19 cellular contexts compared by ENCODE assay signal in the genomic region with DNA sequence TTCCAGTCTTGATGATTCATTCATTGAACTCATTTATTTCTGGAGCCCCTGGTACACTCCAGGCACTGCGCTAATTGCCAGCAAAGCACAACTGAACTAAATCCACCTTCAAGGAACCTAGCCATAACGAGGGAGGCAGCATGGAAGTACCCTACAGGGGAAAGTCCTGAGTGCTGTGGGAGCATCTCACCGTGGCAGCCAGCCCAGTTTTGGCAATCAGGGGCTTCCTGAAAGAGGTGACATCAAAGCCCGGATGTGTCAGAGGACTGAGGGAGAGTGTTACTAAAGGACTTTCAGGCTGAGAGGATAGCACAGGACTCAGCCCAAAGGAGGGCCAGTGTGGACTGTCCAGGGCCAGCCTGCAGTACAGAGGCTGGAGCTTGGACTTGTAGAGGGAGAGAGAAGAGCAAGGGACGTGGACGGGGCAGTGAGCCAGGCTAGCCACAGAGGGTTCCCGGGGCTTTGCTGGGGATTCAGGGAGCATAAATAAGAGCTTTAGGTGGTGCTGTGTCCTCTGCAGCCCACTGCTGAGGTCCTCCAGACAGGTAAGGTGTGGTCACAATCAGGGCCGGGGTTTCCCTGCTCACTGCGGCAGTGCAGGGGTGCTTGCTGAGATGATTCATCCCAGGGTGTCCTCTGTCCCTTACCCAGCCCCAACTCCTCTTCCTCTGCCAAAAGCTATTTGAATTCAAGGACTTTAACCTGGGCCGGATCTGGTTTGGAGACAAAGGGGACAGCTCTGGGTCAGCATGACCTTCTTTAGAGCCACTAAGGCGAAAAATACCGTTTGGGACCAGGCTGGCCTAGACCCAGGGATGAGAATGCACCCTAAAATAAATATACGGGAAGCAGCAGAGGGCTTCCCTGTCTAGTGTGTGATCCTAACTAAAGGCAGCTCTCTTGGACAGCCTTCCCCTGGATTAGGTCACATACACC.
DNase-seq lines count a peak whose midpoint lies in the region; ATAC-seq, FAIRE-seq and TF ChIP-seq lines count a peak whose summit lies in the region.
"Had no signal": no experiment of that assay in that cellular context is flagged by ENCODE, and none has a peak within 500 bp of the region (broad histone marks: within the 10 kb centered on the region; RNA-seq: fewer than 3 reads in every experiment).

No MANE protein-coding gene starts in this region.

- ATAC-seq in HG03442 (IDR thresholded peaks at IDR 0.05; ENCODE audit: unreplicated experiment) = peak; percentile 50
- peak; percentile 46 to 64 (median 60) for ATAC-seq in psoas muscle
- ATAC-seq in HG03521 (IDR thresholded peaks at IDR 0.05; ENCODE audit: unreplicated experiment) = no peak
- ATAC-seq in GM21723 (IDR thresholded peaks at IDR 0.05; ENCODE audit: unreplicated experiment) = no peak
- ATAC-seq in HG03159 (IDR thresholded peaks at IDR 0.05; ENCODE audit: unreplicated experiment) = no peak
- ATAC-seq: activated CD4-positive, CD25-positive, alpha-beta regulatory T cell treated with anti-CD3 and anti-CD28 coated beads, Interleukin-2, amount 50 U/mL, for 24 hours; upper lobe of right lung had no signal

- no peak for FAIRE-seq in kidney (lab: Jason Lieb, UNC)

- no peak overlapping the region for H3K9ac ChIP-seq in kidney (ENCODE audit: low read length in 2 of 2)
- H3K9ac ChIP-seq: GM23248 had no signal

- H3K4me3 ChIP-seq in right atrium auricular region (no peak overlapping the region), psoas muscle (no peak overlapping the region), kidney (ENCODE audit: low read length in 2 of 2) (no peak overlapping the region)
- H3K4me3 ChIP-seq: GM23248, upper lobe of right lung had no signal

- intact Hi-C loops in psoas muscle (cut with DNase I) = no loop called here
- intact Hi-C loops in kidney (cut with DNase I) = no loop called here

- H3K4me1 ChIP-seq in right atrium auricular region (peaks cover 0 to 85% of the 10 kb centered on the region in 2 donors), psoas muscle (peaks cover 69% of the 10 kb centered on the region), kidney (ENCODE audit: control insufficient read depth in 1 of 2, insufficient read depth in 1 of 2, low read depth in 1 of 2, low read length in 2 of 2) (peaks cover 7 to 11% of the 10 kb centered on the region in 2 donors)

- H3K27me3 ChIP-seq in right atrium auricular region (no peaks in the 10 kb centered on the region), psoas muscle (ENCODE audit: insufficient read depth in 3 of 3, low read length in 2 of 3) (no peaks in the 10 kb centered on the region)
- H3K27me3 ChIP-seq: upper lobe of right lung had no signal

- no peak for TF ChIP-seq CTCF in right atrium auricular region (IDR thresholded peaks at IDR 0.05)
- no peak for TF ChIP-seq CTCF in psoas muscle (IDR thresholded peaks at IDR 0.05)
- TF ChIP-seq CTCF in kidney (IDR thresholded peaks at IDR 0.05; ENCODE audit: borderline replicate concordance, extremely low read depth, insufficient read depth) = no peak

- H3K9me3 ChIP-seq in right atrium auricular region (no peaks in the 10 kb centered on the region), psoas muscle (no peaks in the 10 kb centered on the region), kidney (ENCODE audit: control insufficient read depth in 1 of 2, low read length in 2 of 2) (no peaks in the 10 kb centered on the region)
- H3K9me3 ChIP-seq: upper lobe of right lung had no signal

- WGBS in psoas muscle, 3 donors = 36 to 60% (median 37%) methylated on average over 13 of the region's 13 CpGs

- H3K27ac ChIP-seq in right atrium auricular region = peak overlapping the region; percentile 78 to 96
- H3K27ac ChIP-seq in psoas muscle = peak overlapping the region; percentile 69
- no peak overlapping the region for H3K27ac ChIP-seq in kidney (ENCODE audit: low read depth in 2 of 2, low read length in 2 of 2)
- H3K27ac ChIP-seq: GM23248, upper lobe of right lung had no signal

- no peaks in the 10 kb centered on the region for H3K36me3 ChIP-seq in right atrium auricular region
- H3K36me3 ChIP-seq in psoas muscle (ENCODE audit: insufficient read depth in 1 of 2, low read depth in 1 of 2) = no peaks in the 10 kb centered on the region
- H3K36me3 ChIP-seq in kidney (ENCODE audit: control insufficient read depth in 1 of 2, insufficient read depth in 2 of 2, low read length in 2 of 2) = no peaks in the 10 kb centered on the region
- H3K36me3 ChIP-seq: upper lobe of right lung had no signal

- DNase-seq in Daoy (ENCODE audit: low read depth) (peak; percentile 16), right atrium auricular region (ENCODE audit: low spot score) (no peak), psoas muscle (peak; percentile 44 to 71), kidney (no peak)
- DNase-seq: activated effector memory CD4-positive, alpha-beta T cell treated with Interleukin-2 at 50 U/mL for 16 hours; effector CD8-positive, alpha-beta T cell; EL; GM23248; KG1; kidney glomerular epithelial cell; NCI-H2029 treated with DMSO at 0.1 percent for 48 hours; NCI-H510A treated with DMSO at 0.1 percent for 48 hours; stimulated activated naive CD4-positive, alpha-beta T cell; upper lobe of right lung had no signal

Comparison
In these comparisons a context has a peak if more than half of its experiments do, and no peak if none do; other contexts are left out.
1. DNase-seq: peak in Daoy (single experiment) and psoas muscle (2 of 2); none in right atrium auricular region (single experiment) and kidney (single experiment).
2. ATAC-seq: peak in HG03442 (single experiment) and psoas muscle (4 of 4); none in HG03521 (single experiment), GM21723 (single experiment) and HG03159 (single experiment).
3. H3K27ac ChIP-seq: peak in right atrium auricular region (2 of 2) and psoas muscle (single experiment); none in kidney (0 of 2).